8 cellular contexts compared by ENCODE assay signal in genomic region chr13:27194895-27195764, GRCh38. TPM values are rescaled to one million over a fixed set of nuclear protein-coding genes. Genes with fewer than 3 reads are reported as not detected.
DNase-seq lines count a peak whose midpoint lies in the region; ATAC-seq and TF ChIP-seq lines count a peak whose summit lies in the region.

No MANE protein-coding gene starts in this region.

- CTCF ChIA-PET in PC-9 (lab: Charles Lee) = interaction anchor here (1.4 kb wide), 1 partner anchor 210 kb away, joined by 4 read pairs; no protein-coding TSS in a partner anchor

- H3K4me1 ChIP-seq in PC-9 (replicated peaks; ENCODE audit: insufficient read depth) (peaks cover 36% of the 10 kb centered on the region), aorta (ENCODE audit: control insufficient read depth in 1 of 2, insufficient read depth in 2 of 2, low read length in 2 of 2) (no peaks in the 10 kb centered on the region)

- 49 to 52% methylated on average over 9 of the region's 9 CpGs for WGBS in aorta, 2 donors

- BruUV-seq in PC-9 (replicated peaks; lab: Mats Ljungman, UMichigan) = TSS peak; percentile 85

- no peak overlapping the region for H2AFZ ChIP-seq in PC-9

- peaks cover 20% of the 10 kb centered on the region for H3F3A ChIP-seq in PC-9 (ENCODE audit: insufficient read depth, low read depth)

- H3K27me3 ChIP-seq in PC-9 (ENCODE audit: insufficient read depth, low read depth) (no peaks in the 10 kb centered on the region), aorta (ENCODE audit: control insufficient read depth in 1 of 2, insufficient read depth in 2 of 2, low read length in 1 of 2) (no peaks in the 10 kb centered on the region)

- H3K79me2 ChIP-seq in PC-9 (ENCODE audit: low read depth) = no peaks in the 10 kb centered on the region

- H3K9me3 ChIP-seq in PC-9 (ENCODE audit: insufficient read depth, low read depth) = peaks cover 4% of the 10 kb centered on the region; the same call in 1 of the 2 replicates
- no peaks in the 10 kb centered on the region for H3K9me3 ChIP-seq in aorta (ENCODE audit: control insufficient read depth, low read length)

- H3K4me3 ChIP-seq in PC-9 (no peak overlapping the region; the same call in 1 of the 2 replicates), skeletal muscle cell (ENCODE audit: low read depth, low read length) (no peak overlapping the region), aorta (ENCODE audit: low read length in 2 of 2) (no peak overlapping the region)

- H3K36me3 ChIP-seq in PC-9 (ENCODE audit: low read depth) (no peaks in the 10 kb centered on the region), aorta (ENCODE audit: control insufficient read depth in 1 of 2, insufficient read depth in 2 of 2, low read length in 1 of 2) (no peaks in the 10 kb centered on the region)

- POLR2A ChIA-PET in PC-9 (lab: Charles Lee; ENCODE audit: unreplicated experiment) = interaction anchor here (0.5 to 0.7 kb wide), 4 partner anchors 11 to 1464 kb away, joined by 3 to 12 read pairs (median 3); partner anchors contain the start of gene POMP

- no peak for ATAC-seq in aorta (ENCODE audit: low FRiP score)
- no peak for ATAC-seq in GM19455 (IDR thresholded peaks at IDR 0.05; ENCODE audit: unreplicated experiment)

- peak overlapping the region; percentile 62 for H3K4me2 ChIP-seq in PC-9

- intact Hi-C loops in PC-9 (cut with micrococcal nuclease; ENCODE audit: unreplicated experiment) (no loop called here), aorta (cut with DNase I) (no loop called here)

- TF ChIP-seq CTCF in PC-9 (conservative IDR thresholded peaks at IDR 0.05) = no peak

- no peaks in the 10 kb centered on the region for H3K9me2 ChIP-seq in PC-9 (ENCODE audit: insufficient read depth)

- H4K20me1 ChIP-seq in PC-9 (ENCODE audit: insufficient read depth) = no peaks in the 10 kb centered on the region

- H3K27ac ChIP-seq in PC-9 = peak overlapping the region; percentile 63
- no peak overlapping the region for H3K27ac ChIP-seq in epithelial cell of prostate
- no peak overlapping the region for H3K27ac ChIP-seq in aorta (ENCODE audit: low read depth in 1 of 2, low read length in 2 of 2)

- DNase-seq in SIG-M5 treated with dmso at 0.1 percent for 504 hours (lab: John Stamatoyannopoulos, UW; ENCODE audit: unreplicated experiment) (peak; percentile 29), SIG-M5 (lab: John Stamatoyannopoulos, UW) (no peak), PC-9 (peak; percentile 53 to 96), epithelial cell of prostate (ENCODE audit: low read depth, low spot score) (peak; percentile 55), skeletal muscle cell (ENCODE audit: low read depth) (peak; percentile 78), aorta (no peak), HuH-7.5 (ENCODE audit: low spot score) (no peak)

RNA-seq across cellular contexts. Expression of gene USP12, which starts 23.5 kb away (rescaled TPM):
- total RNA-seq in PC-9 (2021) (15.4 and 20.8 TPM in 2 replicates), aorta (10 to 100 TPM; 32.2 to 47.0 TPM)
- polyA plus RNA-seq in aorta = 10 to 100 TPM; 18.2 to 47.2 TPM

RNA-seq across cellular contexts. Expression of gene RPL21, which starts 56.2 kb away (rescaled TPM):
- total RNA-seq in PC-9 (2021) (711 and 754 TPM in 2 replicates), aorta (100 to 1,000 TPM; 828 to 889 TPM)
- 1,000 to 10,000 TPM; 1,443 to 3,537 TPM for polyA plus RNA-seq in aorta

Comparison
In these comparisons a context has a peak if more than half of its experiments do, and no peak if none do; other contexts are left out.
1. DNase-seq: peak in SIG-M5 treated with dmso at 0.1 percent for 504 hours (single experiment), PC-9 (2 of 2), epithelial cell of prostate (single experiment) and skeletal muscle cell (single experiment); none in SIG-M5 (single experiment), aorta (0 of 2) and HuH-7.5 (single experiment).